Comparison of ENCODE assay signal across 1 cellular context in genomic region chr2:48170281-48170680, GRCh38.
TF ChIP-seq lines count a peak whose summit lies in the region.

No MANE protein-coding gene starts in this region.

TF ChIP-seq in IMR-90, 13 proteins besides CTCF, POLR2A, EP300 and RAD21 (continued from another document):
- no peak for TF ChIP-seq MXI1 (IDR thresholded peaks at IDR 0.05; ENCODE audit: borderline replicate concordance, low read depth, low read length)
